ENCODE assay signal across 1 cellular context in genomic region chr17:80441133-80441578, GRCh38.
TF ChIP-seq lines count a peak whose summit lies in the region.

No MANE protein-coding gene starts in this region.

TF ChIP-seq in WTC11, 78 proteins besides CTCF, POLR2A, EP300 and RAD21 (continued from another document and continues in another):
- no peak for TF ChIP-seq MLX (CRISPR knock-in tag; IDR thresholded peaks at IDR 0.05)
- TF ChIP-seq SP1 (CRISPR knock-in tag; conservative IDR thresholded peaks at IDR 0.05): peak; percentile 64
- TF ChIP-seq PRDM15 (CRISPR knock-in tag; IDR thresholded peaks at IDR 0.05): no peak
- TF ChIP-seq FOXP1 (CRISPR knock-in tag; IDR thresholded peaks at IDR 0.05; ENCODE audit: borderline replicate concordance): peak; percentile 98
- no peak for TF ChIP-seq USF2 (CRISPR knock-in tag; IDR thresholded peaks at IDR 0.05)
- TF ChIP-seq ZNF396 (CRISPR knock-in tag; IDR thresholded peaks at IDR 0.05; ENCODE audit: borderline replicate concordance): no peak
- TF ChIP-seq GTF2I (CRISPR knock-in tag; conservative IDR thresholded peaks at IDR 0.05): no peak
- TF ChIP-seq ARID4B (CRISPR knock-in tag; IDR thresholded peaks at IDR 0.05; ENCODE audit: borderline replicate concordance): peak; percentile 81; the same call in 1 of the 2 replicates
- peak; percentile 87 for TF ChIP-seq ELF4 (CRISPR knock-in tag; IDR thresholded peaks at IDR 0.05; ENCODE audit: low read depth)
- TF ChIP-seq ZNF138 (CRISPR knock-in tag; conservative IDR thresholded peaks at IDR 0.05): no peak
- no peak for TF ChIP-seq JAZF1 (CRISPR knock-in tag; IDR thresholded peaks at IDR 0.05)
- peak; percentile 98 for TF ChIP-seq ZNF232 (CRISPR knock-in tag; IDR thresholded peaks at IDR 0.05)
- no peak for TF ChIP-seq ZNF671 (CRISPR knock-in tag; IDR thresholded peaks at IDR 0.05)
- TF ChIP-seq GRHL2 (CRISPR knock-in tag; IDR thresholded peaks at IDR 0.05; ENCODE audit: insufficient replicate concordance, severe bottlenecking): no peak
- peak; percentile 73; the same call in 1 of the 2 replicates for TF ChIP-seq ZNF281 (CRISPR knock-in tag; IDR thresholded peaks at IDR 0.05)
- TF ChIP-seq TEAD4 (CRISPR knock-in tag; IDR thresholded peaks at IDR 0.05): peak; percentile 83
- peak; percentile 80 for TF ChIP-seq PREB (CRISPR knock-in tag; IDR thresholded peaks at IDR 0.05; ENCODE audit: borderline replicate concordance)
- TF ChIP-seq PRRX2 (CRISPR knock-in tag; IDR thresholded peaks at IDR 0.05): no peak
- TF ChIP-seq GABPB1 (CRISPR knock-in tag; IDR thresholded peaks at IDR 0.05): peak; percentile 59
- peak; percentile 93 for TF ChIP-seq TEAD1 (CRISPR knock-in tag; IDR thresholded peaks at IDR 0.05)
- TF ChIP-seq HMGXB4 (CRISPR knock-in tag; IDR thresholded peaks at IDR 0.05): no peak
- peak; percentile 79; the same call in 1 of the 2 replicates for TF ChIP-seq CREM (CRISPR knock-in tag; IDR thresholded peaks at IDR 0.05)
- peak; percentile 54; the same call in 1 of the 2 replicates for TF ChIP-seq MAX (CRISPR knock-in tag; IDR thresholded peaks at IDR 0.05)
- no peak for TF ChIP-seq ATF6 (CRISPR knock-in tag; IDR thresholded peaks at IDR 0.05)
- no peak for TF ChIP-seq AR (CRISPR knock-in tag; IDR thresholded peaks at IDR 0.05)
- no peak for TF ChIP-seq ZSCAN18 (CRISPR knock-in tag; IDR thresholded peaks at IDR 0.05)
- peak; percentile 92 for TF ChIP-seq ZBTB43 (CRISPR knock-in tag; IDR thresholded peaks at IDR 0.05)
- peak; percentile 36; the same call in 1 of the 2 replicates for TF ChIP-seq ZNF317 (CRISPR knock-in tag; IDR thresholded peaks at IDR 0.05; ENCODE audit: borderline replicate concordance, low read depth)
